In genomic region chr11:62705401-62705800, GRCh38 we compare ENCODE assay signal across 8 cellular contexts. TPM values are rescaled to one million over a fixed set of nuclear protein-coding genes. Genes with fewer than 3 reads are reported as not detected.
DNase-seq lines count a peak whose midpoint lies in the region; ATAC-seq and TF ChIP-seq lines count a peak whose summit lies in the region.

No MANE protein-coding gene starts in this region.

- no peak for DNase-seq in CD8-positive, alpha-beta T cell
- DNase-seq in M059J (ENCODE audit: low read depth): peak; percentile 50
- peak; percentile 55 to 62 (median 60) for DNase-seq in body of pancreas
- no peak for DNase-seq in lower lobe of right lung
- DNase-seq in aorta: peak in 1 of 2 donors; percentile 65
- no peak for DNase-seq in germinal center (ENCODE audit: low spot score)
- DNase-seq in foreskin melanocyte: no peak
- no peak for DNase-seq in NCI-H2107 treated with DMSO at 0.1 percent for 48 hours (lab: John Stamatoyannopoulos, UW; ENCODE audit: unreplicated experiment)

- intact Hi-C loops in CD8-positive, alpha-beta T cell (cut with DNase I, micrococcal nuclease): loop anchor here in 1 of 2 experiments (5.0 kb wide), 2 partner anchors 93 to 137 kb away; partner anchors contain the start of genes EML3 and ROM1
- intact Hi-C loops in body of pancreas (cut with DNase I): no loop called here
- intact Hi-C loops in lower lobe of right lung (cut with DNase I): no loop called here
- intact Hi-C loops in aorta (cut with DNase I): loop anchor here in 1 of 2 donors (5.0 to 10.0 kb wide), 3 partner anchors 33 to 129 kb away; partner anchors contain the start of genes LBHD1, STX5, TEX54 and UQCC3

- POLR2A ChIA-PET in CD8-positive, alpha-beta T cell (lab: Charles Lee): interaction anchor here (0.9 to 7.6 kb wide), 12 partner anchors 23 to 176 kb away, joined by 3 to 82 read pairs (median 8); partner anchors contain the start of genes C11orf98, CSKMT, EEF1G and HNRNPUL2

- TF ChIP-seq CTCF in CD8-positive, alpha-beta T cell (IDR thresholded peaks at IDR 0.05): no peak
- TF ChIP-seq CTCF in body of pancreas (IDR thresholded peaks at IDR 0.05): peak in 2 of 7 experiments; percentile 18 to 21
- no peak for TF ChIP-seq CTCF in lower lobe of right lung (IDR thresholded peaks at IDR 0.05)

- peaks cover 44% of the 10 kb centered on the region for H3K4me1 Mint-ChIP-seq in CD8-positive, alpha-beta T cell (ENCODE audit: low read depth)

- H3K36me3 Mint-ChIP-seq in CD8-positive, alpha-beta T cell: peaks cover 23% of the 10 kb centered on the region

- no peaks in the 10 kb centered on the region for H3K9me3 ChIP-seq in CD8-positive, alpha-beta T cell (ENCODE audit: low read length)
- H3K9me3 ChIP-seq in body of pancreas: no peaks in the 10 kb centered on the region
- no peaks in the 10 kb centered on the region for H3K9me3 ChIP-seq in lower lobe of right lung
- no peaks in the 10 kb centered on the region for H3K9me3 ChIP-seq in aorta (ENCODE audit: control insufficient read depth, low read length)

- peak overlapping the region; percentile 90 for H3K4me3 Mint-ChIP-seq in CD8-positive, alpha-beta T cell

- H3K27me3 ChIP-seq in CD8-positive, alpha-beta T cell (ENCODE audit: insufficient read depth, low read length): no peaks in the 10 kb centered on the region
- H3K27me3 ChIP-seq in body of pancreas (no peaks in the 10 kb centered on the region), lower lobe of right lung (ENCODE audit: low read depth) (no peaks in the 10 kb centered on the region), aorta (ENCODE audit: control insufficient read depth in 1 of 2, insufficient read depth in 2 of 2, low read length in 1 of 2) (no peaks in the 10 kb centered on the region)

- CTCF ChIA-PET in CD8-positive, alpha-beta T cell (lab: Charles Lee): interaction anchor here (1.7 to 5.6 kb wide), 4 partner anchors 11 to 281 kb away, joined by 4 to 27 read pairs (median 11); partner anchors contain the start of gene TUT1

- peaks cover 42% of the 10 kb centered on the region for H3K4me1 ChIP-seq in CD8-positive, alpha-beta T cell (ENCODE audit: insufficient read depth, low read length)
- H3K4me1 ChIP-seq in body of pancreas (peaks cover 51% of the 10 kb centered on the region), lower lobe of right lung (peaks cover 34% of the 10 kb centered on the region), aorta (ENCODE audit: control insufficient read depth in 1 of 2, insufficient read depth in 2 of 2, low read length in 2 of 2) (no peaks in the 10 kb centered on the region)

- no peaks in the 10 kb centered on the region for H3K9me3 Mint-ChIP-seq in CD8-positive, alpha-beta T cell

- no peaks in the 10 kb centered on the region for H3K36me3 ChIP-seq in CD8-positive, alpha-beta T cell (ENCODE audit: insufficient read depth, low read length)
- H3K36me3 ChIP-seq in body of pancreas (replicated peaks in 1 of 2; ENCODE audit: insufficient read depth in 1 of 2, low read depth in 2 of 2) (peaks cover 0 to 2% of the 10 kb centered on the region in 2 donors), lower lobe of right lung (peaks cover 12% of the 10 kb centered on the region), aorta (ENCODE audit: control insufficient read depth in 1 of 2, insufficient read depth in 2 of 2, low read length in 1 of 2) (no peaks in the 10 kb centered on the region)

- TF ChIP-seq POLR2A in body of pancreas (IDR thresholded peaks at IDR 0.05): no peak

- H3K27me3 Mint-ChIP-seq in CD8-positive, alpha-beta T cell (ENCODE audit: low read depth): no peaks in the 10 kb centered on the region

- H3K27ac Mint-ChIP-seq in CD8-positive, alpha-beta T cell: peak overlapping the region; percentile 88

- WGBS in body of pancreas, 2 donors: 6 to 18% methylated on average over 5 to 7 of the region's 7 CpGs
- 33 to 44% methylated on average over 7 of the region's 7 CpGs for WGBS in aorta, 2 donors

- ATAC-seq in CD8-positive, alpha-beta T cell: no peak
- peak; percentile 13 for ATAC-seq in body of pancreas
- no peak for ATAC-seq in lower lobe of right lung
- ATAC-seq in aorta (ENCODE audit: low FRiP score): no peak

- H3K4me3 ChIP-seq in CD8-positive, alpha-beta T cell (ENCODE audit: low read depth, low read length): peak overlapping the region; percentile 56
- H3K4me3 ChIP-seq in body of pancreas (peak overlapping the region in 1 of 2 donors; percentile 74), lower lobe of right lung (peak overlapping the region; percentile 90), aorta (ENCODE audit: low read length in 2 of 2) (peak overlapping the region; percentile 49 to 65)

- peak overlapping the region; percentile 67 for H3K27ac ChIP-seq in CD8-positive, alpha-beta T cell (ENCODE audit: low read depth, low read length)
- H3K27ac ChIP-seq in body of pancreas: peak overlapping the region; percentile 85 to 92 (median 89)
- H3K27ac ChIP-seq in lower lobe of right lung: peak overlapping the region; percentile 91
- H3K27ac ChIP-seq in aorta (ENCODE audit: low read depth in 1 of 2, low read length in 2 of 2): peak overlapping the region in 1 of 2 donors; percentile 69

RNA-seq across cellular contexts. Expression of gene BSCL2, which starts 1.8 kb away (rescaled TPM):
- total RNA-seq in CD8-positive, alpha-beta T cell: 10 to 100 TPM; 12.5 to 14.0 TPM
- 165 and 183 TPM in 2 replicates for total RNA-seq in M059J (2014; rRNA removed; shearing (Covaris generic))
- total RNA-seq in body of pancreas: 100 to 1,000 TPM in 1 of 2 donors, 10 to 100 TPM in 1; 44.6 to 248 TPM
- 87.0 TPM for total RNA-seq in lower lobe of right lung
- 10 to 100 TPM; 22.3 to 31.5 TPM for total RNA-seq in aorta
- polyA plus RNA-seq in aorta: 10 to 100 TPM; 38.7 to 61.8 TPM

RNA-seq across cellular contexts. Expression of gene GNG3, which starts 2.1 kb away (rescaled TPM):
- total RNA-seq in CD8-positive, alpha-beta T cell: not detected
- not detected in 2 replicates for total RNA-seq in M059J (2014; rRNA removed; shearing (Covaris generic))
- total RNA-seq in body of pancreas (1 to 10 TPM in 1 of 2 donors, not detected in 1; 1.0 TPM), lower lobe of right lung (not detected), aorta (not detected)
- under 1 TPM in 1 of 2 donors, not detected in 1; 0.33 TPM for polyA plus RNA-seq in aorta

RNA-seq across cellular contexts. Expression of gene LRRN4CL, which starts 16.1 kb away (rescaled TPM):
- total RNA-seq in CD8-positive, alpha-beta T cell: not detected
- 0.42 and 1.7 TPM in 2 replicates for total RNA-seq in M059J (2014; rRNA removed; shearing (Covaris generic))
- total RNA-seq in body of pancreas: 1 to 10 TPM; 3.1 to 4.6 TPM
- 3.4 TPM for total RNA-seq in lower lobe of right lung
- total RNA-seq in aorta: 10 to 100 TPM in 1 of 2 donors, 1 to 10 TPM in 1; 8.5 to 24.5 TPM
- under 1 TPM in 1 of 2 donors, not detected in 1; 0.10 TPM for polyA plus RNA-seq in aorta

RNA-seq across cellular contexts. Expression of gene HNRNPUL2, which starts 21.9 kb away (rescaled TPM):
- 10 to 100 TPM; 29.6 to 31.5 TPM for total RNA-seq in CD8-positive, alpha-beta T cell
- total RNA-seq in M059J (2014; rRNA removed; shearing (Covaris generic)): 11.3 and 16.8 TPM in 2 replicates
- total RNA-seq in body of pancreas (10 to 100 TPM; 19.1 to 20.5 TPM), lower lobe of right lung (46.1 TPM), aorta (10 to 100 TPM; 46.9 to 47.2 TPM)
- polyA plus RNA-seq in aorta: 10 to 100 TPM; 31.5 to 43.6 TPM

RNA-seq across cellular contexts. Expression of gene TTC9C, which starts 22.9 kb away (rescaled TPM):
- total RNA-seq in CD8-positive, alpha-beta T cell: 1 to 10 TPM; 5.3 to 6.4 TPM
- total RNA-seq in M059J (2014; rRNA removed; shearing (Covaris generic)): 64.6 and 70.6 TPM in 2 replicates
- total RNA-seq in body of pancreas (10 to 100 TPM; 12.5 to 18.5 TPM), lower lobe of right lung (24.3 TPM), aorta (10 to 100 TPM; 21.1 to 32.4 TPM)
- polyA plus RNA-seq in aorta: 10 to 100 TPM; 17.3 to 40.7 TPM

Comparison
In these comparisons a context has a peak if more than half of its experiments do, and no peak if none do; other contexts are left out.
1. DNase-seq: peak in M059J (single experiment) and body of pancreas (4 of 4); none in CD8-positive, alpha-beta T cell (0 of 7), lower lobe of right lung (single experiment), germinal center (single experiment), foreskin melanocyte (single experiment) and NCI-H2107 treated with DMSO at 0.1 percent for 48 hours (single experiment).